ENCODE assay signal across 8 cellular contexts in genomic region chr17:7884581-7885356, GRCh38. TPM values are rescaled to one million over a fixed set of nuclear protein-coding genes. Genes with fewer than 3 reads are reported as not detected.
A peak's percentile ranks its signal among the peaks of the same experiment; 100 is the strongest.
DNase-seq lines count a peak whose midpoint lies in the region; ATAC-seq and TF ChIP-seq lines count a peak whose summit lies in the region.

No MANE protein-coding gene starts in this region.

- TF ChIP-seq CTCF in HFFc6 (IDR thresholded peaks at IDR 0.05), result no peak

- DNase-seq in HFFc6 (no peak), neuronal stem cell (ENCODE audit: low spot score) (no peak), SW 1271 (lab: John Stamatoyannopoulos, UW) (no peak), NCI-H446 treated with DMSO at 0.1 percent for 48 hours (lab: John Stamatoyannopoulos, UW) (no peak)
- peak; percentile 45 to 50 for DNase-seq in activated CD4-positive, alpha-beta T cell treated with anti-CD3 and anti-CD28 coated beads, Interleukin-2, amount 50 U/mL, for 4 hours
- DNase-seq in effector memory CD8-positive, alpha-beta T cell, result peak; percentile 31 to 44 (median 35)

- H3K27ac Mint-ChIP-seq in HFFc6, result peak overlapping the region; percentile 64
- peak overlapping the region; percentile 16 to 50 for H3K27ac Mint-ChIP-seq in effector memory CD8-positive, alpha-beta T cell

- no peak overlapping the region for H3K4ac ChIP-seq in neuronal stem cell (ENCODE audit: low read length)

- peak overlapping the region; percentile 91 for H3K4me3 ChIP-seq in ACC112 (ENCODE audit: low read depth, low read length)
- peak overlapping the region; percentile 67 to 90 for H3K4me3 ChIP-seq in neuronal stem cell (ENCODE audit: low read length in 2 of 2)

- 0 out of 2 replicates have a peak, but pooled peaks cover under 1% of the 10 kb centered on the region for H3K36me3 ChIP-seq in ACC112 (ENCODE audit: insufficient read depth, low read length)
- peaks cover 5 to 38% of the 10 kb centered on the region in 2 donors for H3K36me3 ChIP-seq in neuronal stem cell (replicated peaks in 1 of 2; ENCODE audit: control insufficient read depth in 2 of 2, insufficient read depth in 2 of 2, low read length in 2 of 2)

- peaks cover 5% of the 10 kb centered on the region for H3K4me1 Mint-ChIP-seq in HFFc6 (ENCODE audit: low read depth)
- H3K4me1 Mint-ChIP-seq in effector memory CD8-positive, alpha-beta T cell (ENCODE audit: low read depth in 2 of 2), result peaks cover 0 to 8% of the 10 kb centered on the region in 2 donors

- H3K9me3 ChIP-seq in neuronal stem cell (replicated peaks in 1 of 2; ENCODE audit: control insufficient read depth in 2 of 2, insufficient read depth in 1 of 2, low read depth in 1 of 2, low read length in 2 of 2), result no peaks in the 10 kb centered on the region

- H2BK5ac ChIP-seq in neuronal stem cell (ENCODE audit: low read length), result no peak overlapping the region

- H3K79me2 ChIP-seq in ACC112 (ENCODE audit: control insufficient read depth, insufficient read depth, low read length, unreplicated experiment), result peaks cover 28% of the 10 kb centered on the region

- H3K27ac ChIP-seq in ACC112 (ENCODE audit: low read depth, low read length) (no peak overlapping the region), neuronal stem cell (replicated peaks; ENCODE audit: low read length) (no peak overlapping the region)

- no peaks in the 10 kb centered on the region for H3K36me3 Mint-ChIP-seq in HFFc6 (ENCODE audit: low read depth)
- H3K36me3 Mint-ChIP-seq in effector memory CD8-positive, alpha-beta T cell (ENCODE audit: insufficient read depth), result peaks cover 19% of the 10 kb centered on the region

- H3K4me1 ChIP-seq in ACC112 (ENCODE audit: control insufficient read depth, insufficient read depth, low read length, unreplicated experiment) (peaks cover 50% of the 10 kb centered on the region), neuronal stem cell (ENCODE audit: control insufficient read depth in 2 of 2, insufficient read depth in 1 of 2, low read depth in 1 of 2, low read length in 2 of 2) (peaks cover 28 to 31% of the 10 kb centered on the region in 2 donors)

- no peak overlapping the region for H4K91ac ChIP-seq in neuronal stem cell (ENCODE audit: low read depth, low read length, poor library complexity)

- H2BK120ac ChIP-seq in neuronal stem cell (ENCODE audit: low read depth, low read length), result no peak overlapping the region

- H3K27me3 ChIP-seq in ACC112 (ENCODE audit: insufficient read depth, low read length) (no peaks in the 10 kb centered on the region), neuronal stem cell (ENCODE audit: control insufficient read depth in 3 of 3, insufficient read depth in 3 of 3, low read depth in 1 of 3, low read length in 3 of 3) (peaks cover 0 to 3% (median 0%) of the 10 kb centered on the region in 3 experiments)

- no peak overlapping the region for H4K8ac ChIP-seq in neuronal stem cell (ENCODE audit: low read depth, low read length)

- H3K27me3 Mint-ChIP-seq in HFFc6 (ENCODE audit: insufficient read depth), result peaks cover 4% of the 10 kb centered on the region
- no peaks in the 10 kb centered on the region for H3K27me3 Mint-ChIP-seq in effector memory CD8-positive, alpha-beta T cell

- H3K23ac ChIP-seq in neuronal stem cell (ENCODE audit: low read depth, low read length, poor library complexity), result no peak overlapping the region

- peak overlapping the region; percentile 96 for H3K18ac ChIP-seq in neuronal stem cell (ENCODE audit: low read length)

- H3K14ac ChIP-seq in neuronal stem cell (ENCODE audit: low read length), result no peak overlapping the region

- H2AFZ ChIP-seq in ACC112 (ENCODE audit: low read length, unreplicated experiment), result no peak overlapping the region
- H2AFZ ChIP-seq in neuronal stem cell (ENCODE audit: low read length), result peak overlapping the region; percentile 51

- H3K9me3 Mint-ChIP-seq in HFFc6, result no peaks in the 10 kb centered on the region
- H3K9me3 Mint-ChIP-seq in effector memory CD8-positive, alpha-beta T cell, result no peaks in the 10 kb centered on the region

- no peaks in the 10 kb centered on the region for H3K79me1 ChIP-seq in neuronal stem cell (ENCODE audit: low read depth, low read length)

- H3K4me2 ChIP-seq in neuronal stem cell (ENCODE audit: insufficient read depth, low read length, poor library complexity, severe bottlenecking), result peak overlapping the region; percentile 100

- H2AK5ac ChIP-seq in neuronal stem cell (ENCODE audit: low read depth, low read length), result no peak overlapping the region

- WGBS in neuronal stem cell (ENCODE audit: extremely low coverage in 2 of 2, insufficient read length in 2 of 2, insufficient replicate concordance in 1 of 2), 2 donors, result no CpG with 5 or more reads among the region's 99 CpGs

- H3K9ac ChIP-seq in neuronal stem cell (ENCODE audit: low read depth, low read length, poor library complexity), result peak overlapping the region; percentile 46

- H3K4me3 Mint-ChIP-seq in HFFc6, result peak overlapping the region; percentile 62
- peak overlapping the region; percentile 57 to 65 for H3K4me3 Mint-ChIP-seq in effector memory CD8-positive, alpha-beta T cell

- ATAC-seq in effector memory CD8-positive, alpha-beta T cell (replicated peaks), result peak; percentile 7
- no peak for ATAC-seq in HG03025 (IDR thresholded peaks at IDR 0.05; ENCODE audit: low FRiP score, unreplicated experiment)

- H2BK15ac ChIP-seq in neuronal stem cell (ENCODE audit: low read length), result peak overlapping the region; percentile 42

- H2BK12ac ChIP-seq in neuronal stem cell (ENCODE audit: low read length), result no peak overlapping the region

RNA-seq across cellular contexts. Expression of gene CHD3, which starts 3.8 kb away (rescaled TPM):
- total RNA-seq in HFFc6 (2021; fragmentation: NEBNext Ultra II Directional; extraction: Animal tissue kit (Norgen Biotek cat#: 25700)), result 100 to 1,000 TPM in 4 of 6 experiments, 10 to 100 TPM in 2; 83.3 to 112 (median 110) TPM
- polyA plus RNA-seq in neuronal stem cell (2013, experiment 1 of 2), result 17.8 TPM
- polyA plus RNA-seq in neuronal stem cell (2013, experiment 2 of 2), result 15.7 TPM

RNA-seq across cellular contexts. Expression of gene CYB5D1, which starts 27.0 kb away (rescaled TPM):
- 10 to 100 TPM in 4 of 6 experiments, 1 to 10 TPM in 2; 9.3 to 15.3 (median 10.5) TPM for total RNA-seq in HFFc6 (2021; fragmentation: NEBNext Ultra II Directional; extraction: Animal tissue kit (Norgen Biotek cat#: 25700))
- polyA plus RNA-seq in neuronal stem cell (2013, experiment 1 of 2), result 10.9 TPM
- polyA plus RNA-seq in neuronal stem cell (2013, experiment 2 of 2), result 10.9 TPM

RNA-seq across cellular contexts. Expression of gene NAA38, which starts 27.4 kb away (rescaled TPM):
- total RNA-seq in HFFc6 (2021; fragmentation: NEBNext Ultra II Directional; extraction: Animal tissue kit (Norgen Biotek cat#: 25700)), result 100 to 1,000 TPM; 104 to 122 (median 107) TPM
- polyA plus RNA-seq in neuronal stem cell (2013, experiment 1 of 2), result 74.6 TPM
- 76.9 TPM for polyA plus RNA-seq in neuronal stem cell (2013, experiment 2 of 2)

RNA-seq across cellular contexts. Expression of gene TMEM88, which starts 29.9 kb away (rescaled TPM):
- total RNA-seq in HFFc6 (2021; fragmentation: NEBNext Ultra II Directional; extraction: Animal tissue kit (Norgen Biotek cat#: 25700)), result 1 to 10 TPM in 2 of 6 experiments, under 1 TPM in 4; 0.40 to 1.3 (median 0.60) TPM
- 132 TPM for polyA plus RNA-seq in neuronal stem cell (2013, experiment 1 of 2)
- 128 TPM for polyA plus RNA-seq in neuronal stem cell (2013, experiment 2 of 2)

RNA-seq across cellular contexts. Expression of gene RNF227, which starts 31.3 kb away (rescaled TPM):
- total RNA-seq in HFFc6 (2021; fragmentation: NEBNext Ultra II Directional; extraction: Animal tissue kit (Norgen Biotek cat#: 25700)), result 1 to 10 TPM; 2.2 to 3.6 (median 3.1) TPM
- polyA plus RNA-seq in neuronal stem cell (2013, experiment 1 of 2), result 2.8 TPM
- 3.0 TPM for polyA plus RNA-seq in neuronal stem cell (2013, experiment 2 of 2)

Comparison
In these comparisons a context has a peak if more than half of its experiments do, and no peak if none do; other contexts are left out.
1. DNase-seq: peak in activated CD4-positive, alpha-beta T cell treated with anti-CD3 and anti-CD28 coated beads, Interleukin-2, amount 50 U/mL, for 4 hours (2 of 2) and effector memory CD8-positive, alpha-beta T cell (3 of 3); none in HFFc6 (single experiment), neuronal stem cell (single experiment), SW 1271 (0 of 2) and NCI-H446 treated with DMSO at 0.1 percent for 48 hours (single experiment).